14 cellular contexts compared by ENCODE assay signal in the genomic region with DNA sequence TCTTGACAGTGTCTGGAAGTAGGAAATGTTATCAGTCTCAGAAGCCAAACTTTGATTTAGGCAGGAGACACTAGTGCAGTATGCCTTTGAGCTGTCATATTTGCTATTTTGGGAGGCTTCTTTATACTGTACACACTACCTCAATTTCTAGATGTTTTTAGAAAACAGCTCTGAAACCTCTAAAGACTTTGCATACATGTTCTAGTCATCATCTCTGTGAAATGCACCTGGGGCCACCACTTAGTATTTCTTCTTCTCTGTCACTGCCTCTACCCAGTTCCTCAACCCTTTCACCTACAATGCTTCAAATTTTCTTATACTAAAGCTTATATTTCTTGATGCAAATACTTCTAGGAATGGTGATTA. TPM values are rescaled to one million over a fixed set of nuclear protein-coding genes. Genes with fewer than 3 reads are reported as not detected.
DNase-seq lines count a peak whose midpoint lies in the region; ATAC-seq and TF ChIP-seq lines count a peak whose summit lies in the region.
"Had no signal": no experiment of that assay in that cellular context is flagged by ENCODE, and none has a peak within 500 bp of the region (broad histone marks: within the 10 kb centered on the region; RNA-seq: fewer than 3 reads in every experiment).

No MANE protein-coding gene starts in this region.

- no peaks in the 10 kb centered on the region for H3K4me1 ChIP-seq in ascending aorta
- H3K4me1 ChIP-seq: Peyer's patch had no signal

- H3K27me3 ChIP-seq in ascending aorta: no peaks in the 10 kb centered on the region
- H3K27me3 ChIP-seq: Peyer's patch had no signal

- ATAC-seq in GM18499 (IDR thresholded peaks at IDR 0.05; ENCODE audit: insufficient read depth, unreplicated experiment) (peak; percentile 96), GM19438 (IDR thresholded peaks at IDR 0.05; ENCODE audit: low read depth, unreplicated experiment) (peak; percentile 90), HG02759 (IDR thresholded peaks at IDR 0.05; ENCODE audit: unreplicated experiment) (peak; percentile 96), HG03378 (IDR thresholded peaks at IDR 0.05; ENCODE audit: unreplicated experiment) (peak; percentile 80)
- ATAC-seq: activated CD8-positive, alpha-beta T cell treated with anti-CD3 and anti-CD28 coated beads for 36 hours; GM23338 had no signal

- no peaks in the 10 kb centered on the region for H3K9me3 ChIP-seq in ascending aorta
- H3K9me3 ChIP-seq: Peyer's patch had no signal

- no peak for DNase-seq in dedifferentiated amniotic fluid mesenchymal stem cell (ENCODE audit: extremely low spot score)
- no peak for DNase-seq in stimulated activated naive CD4-positive, alpha-beta T cell (lab: John Stamatoyannopoulos, UW)
- DNase-seq in islet precursor cell: no peak
- DNase-seq in ascending aorta (ENCODE audit: low spot score in 2 of 2): no peak
- DNase-seq: activated CD8-positive, alpha-beta T cell treated with anti-CD3 and anti-CD28 coated beads for 36 hours; immature natural killer cell; NCI-H2029; Peyer's patch; T-helper 2 cell had no signal

- H3K4me3 ChIP-seq in ascending aorta: no peak overlapping the region
- H3K4me3 ChIP-seq: GM23338, Peyer's patch had no signal

- intact Hi-C loops in ascending aorta (cut with DNase I): no loop called here

- H3K27ac ChIP-seq in ascending aorta: no peak overlapping the region
- H3K27ac ChIP-seq: Peyer's patch had no signal

- no peak for TF ChIP-seq CTCF in ascending aorta (IDR thresholded peaks at IDR 0.05)

- no peaks in the 10 kb centered on the region for H3K36me3 ChIP-seq in ascending aorta
- H3K36me3 ChIP-seq: Peyer's patch had no signal

RNA-seq across cellular contexts. Expression of gene PLA2G4A, which starts 29.1 kb away (rescaled TPM):
- total RNA-seq in ascending aorta: 0.75 TPM
